In the genomic region with DNA sequence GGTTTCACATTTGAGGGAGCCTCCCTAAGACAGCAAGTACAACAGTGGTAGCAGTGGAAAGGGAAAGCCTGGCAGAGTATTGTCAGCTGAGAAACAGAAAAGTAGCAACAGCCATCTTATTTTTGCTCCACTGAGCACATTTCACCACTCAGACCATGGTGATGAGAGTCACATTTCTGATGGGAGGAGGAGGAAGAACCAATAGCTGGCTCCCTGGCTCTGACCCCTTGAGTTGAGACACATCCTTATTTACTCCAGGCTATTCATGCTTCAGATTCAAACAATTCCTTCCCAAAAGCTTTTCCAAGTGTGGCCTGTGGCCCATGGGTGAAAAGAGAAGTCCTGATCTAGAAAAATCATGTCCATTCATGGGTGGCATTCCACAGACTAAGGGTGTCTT, we compare ENCODE assay signal across 16 cellular contexts.
A peak's percentile ranks its signal among the peaks of the same experiment; 100 is the strongest.
DNase-seq lines count a peak whose midpoint lies in the region; ATAC-seq lines count a peak whose summit lies in the region.
"Had no signal": no experiment of that assay in that cellular context is flagged by ENCODE, and none has a peak within 500 bp of the region (broad histone marks: within the 10 kb centered on the region; RNA-seq: fewer than 3 reads in every experiment).

No MANE protein-coding gene starts in this region.

- DNase-seq in DMS 273 (lab: John Stamatoyannopoulos, UW; ENCODE audit: unreplicated experiment) (peak; percentile 19), DMS 273 treated with DMSO at 0.1 percent for 48 hours (lab: John Stamatoyannopoulos, UW) (no peak), caudate nucleus (lab: John Stamatoyannopoulos, UW) (peak in 1 of 61 donors; percentile 20), kidney tubule cell (ENCODE audit: low spot score) (peak; percentile 47)
- no peak for DNase-seq in stimulated activated CD8-positive, alpha-beta memory T cell treated with anti-CD3 and anti-CD28 coated beads, Interleukin-4, amount 100 ng/mL, for 48 hours
- DNase-seq: activated CD4-positive, alpha-beta T cell treated with anti-CD3 and anti-CD28 coated beads for 36 hours; activated T-cell treated with anti-CD3 and anti-CD28 coated beads, Interleukin-2, amount 50 U/mL, for 4 hours; foreskin keratinocyte; Kasumi-1; NCI-H526; posterior cingulate gyrus; T-helper 2 cell had no signal

- no peak for ATAC-seq in GM21529 (IDR thresholded peaks at IDR 0.05; ENCODE audit: unreplicated experiment)
- ATAC-seq in GM21825 (IDR thresholded peaks at IDR 0.05; ENCODE audit: unreplicated experiment): no peak
- ATAC-seq: activated CD4-positive, alpha-beta T cell treated with anti-CD3 and anti-CD28 coated beads for 36 hours; activated T-cell treated with anti-CD3 and anti-CD28 coated beads, Interleukin-2, amount 50 U/mL, for 4 hours; foreskin keratinocyte had no signal

- H3K27ac ChIP-seq in caudate nucleus (ENCODE audit: low read depth, low read length): peak overlapping the region; percentile 20
- H3K27ac ChIP-seq in temporal lobe (ENCODE audit: low read depth, low read length): peak overlapping the region; percentile 12
- H3K27ac ChIP-seq: 22Rv1 had no signal

Comparison
In these comparisons a context has a peak if more than half of its experiments do, and no peak if none do; other contexts are left out.
1. DNase-seq: peak in DMS 273 (single experiment) and kidney tubule cell (single experiment); none in DMS 273 treated with DMSO at 0.1 percent for 48 hours (single experiment) and stimulated activated CD8-positive, alpha-beta memory T cell treated with anti-CD3 and anti-CD28 coated beads, Interleukin-4, amount 100 ng/mL, for 48 hours (single experiment).